In genomic region chr1:242430956-242431355, GRCh38 we compare ENCODE assay signal across 29 cellular contexts.
"Had no signal": no experiment of that assay in that cellular context is flagged by ENCODE, and none has a peak within 500 bp of the region (broad histone marks: within the 10 kb centered on the region; RNA-seq: fewer than 3 reads in every experiment).

No MANE protein-coding gene starts in this region.

- H3K9ac ChIP-seq: neural progenitor cell, parathyroid adenoma had no signal

- ATAC-seq: natural killer cell; psoas muscle; right cardiac atrium; stimulated activated naive B cell treated with anti-CD40 and anti-IgM and Interleukin-4, amounts not matched to agents 10 μg/mL and 1 μg/mL and 100 μg/mL, for 72 hours had no signal

- H3K27me3 Mint-ChIP-seq: progenitor cell of endocrine pancreas; stimulated activated naive CD8-positive, alpha-beta T cell treated with anti-CD3 and anti-CD28 coated beads, Interleukin-15, Interleukin-2, amounts not matched to agents 100 ng/mL and 50 ng/mL, for 24 hours had no signal

- H3K27ac Mint-ChIP-seq: natural killer cell; neural progenitor cell; progenitor cell of endocrine pancreas; stimulated activated effector memory CD8-positive, alpha-beta T cell treated with anti-CD3 and anti-CD28 coated beads, Interleukin-12 subunit alpha, Interleukin-12 subunit beta, amount 100 ng/mL, for 72 hours; stimulated activated naive B cell treated with anti-CD40 and anti-IgM and Interleukin-4, amounts not matched to agents 10 μg/mL and 1 μg/mL and 100 μg/mL, for 72 hours; stimulated activated naive CD8-positive, alpha-beta T cell treated with anti-CD3 and anti-CD28 coated beads, Interleukin-15, Interleukin-2, amounts not matched to agents 100 ng/mL and 50 ng/mL, for 24 hours had no signal

- H3K4me3 Mint-ChIP-seq: natural killer cell; nephron; neural progenitor cell; stimulated activated effector memory CD8-positive, alpha-beta T cell treated with anti-CD3 and anti-CD28 coated beads, Interleukin-12 subunit alpha, Interleukin-12 subunit beta, amount 100 ng/mL, for 72 hours; stimulated activated naive B cell treated with anti-CD40 and anti-IgM and Interleukin-4, amounts not matched to agents 10 μg/mL and 1 μg/mL and 100 μg/mL, for 72 hours; stimulated activated naive CD8-positive, alpha-beta T cell treated with anti-CD3 and anti-CD28 coated beads, Interleukin-15, Interleukin-2, amounts not matched to agents 100 ng/mL and 50 ng/mL, for 24 hours had no signal

- H3K36me3 Mint-ChIP-seq: natural killer cell; neural progenitor cell; stimulated activated effector memory CD8-positive, alpha-beta T cell treated with anti-CD3 and anti-CD28 coated beads, Interleukin-12 subunit alpha, Interleukin-12 subunit beta, amount 100 ng/mL, for 72 hours; stimulated activated naive B cell treated with anti-CD40 and anti-IgM and Interleukin-4, amounts not matched to agents 10 μg/mL and 1 μg/mL and 100 μg/mL, for 72 hours had no signal

- H2AFZ ChIP-seq: neural progenitor cell, parathyroid adenoma had no signal

- H3K27me3 ChIP-seq: neural progenitor cell, ovary, right lobe of liver, sigmoid colon, stomach, thyroid gland, tibial nerve, upper lobe of left lung, vagina had no signal

- H3K4me1 ChIP-seq: neural progenitor cell, parathyroid adenoma, psoas muscle, right lobe of liver, sigmoid colon, stomach, thyroid gland, tibial nerve, upper lobe of left lung, vagina had no signal

- H3K4me3 ChIP-seq: neural progenitor cell, ovary, psoas muscle, right lobe of liver, sigmoid colon, stomach, thoracic aorta, thyroid gland, tibial nerve, upper lobe of left lung, vagina had no signal

- H3K79me2 ChIP-seq: parathyroid adenoma had no signal

- DNase-seq: natural killer cell; occipital lobe; ovary; posterior cingulate gyrus; psoas muscle; right cardiac atrium; right lobe of liver; sigmoid colon; small intestine; stimulated activated CD4-positive, alpha-beta T cell treated with anti-CD3 and anti-CD28 coated beads, Interleukin-15, amount 100 ng/mL, for 24 hours; stimulated activated CD4-positive, alpha-beta T cell treated with anti-CD3 and anti-CD28 coated beads, Interleukin-2, amount 100 ng/mL, for 24 hours; stimulated activated CD4-positive, alpha-beta T cell treated with anti-CD3 and anti-CD28 coated beads, Interleukin-2, amount 100 ng/mL, for 48 hours; stimulated activated CD4-positive, alpha-beta T cell treated with anti-CD3 and anti-CD28 coated beads, Interleukin-4, amount 100 ng/mL, for 24 hours; stimulated activated naive B cell treated with anti-CD40 and anti-IgM and Interleukin-4, amounts not matched to agents 10 μg/mL and 1 μg/mL and 100 μg/mL, for 72 hours; stimulated activated naive CD4-positive, alpha-beta T cell treated with Interleukin-2 at 50 U/mL for 16 hours; stomach; thyroid gland; trophoblast cell; upper lobe of left lung had no signal

- FAIRE-seq: small intestine, urothelium cell line had no signal

- H3K36me3 ChIP-seq: neural progenitor cell, ovary, right lobe of liver, sigmoid colon, stomach, thoracic aorta, thyroid gland, tibial nerve, upper lobe of left lung, vagina had no signal

- H3K4me1 Mint-ChIP-seq: natural killer cell; neural progenitor cell; stimulated activated effector memory CD8-positive, alpha-beta T cell treated with anti-CD3 and anti-CD28 coated beads, Interleukin-12 subunit alpha, Interleukin-12 subunit beta, amount 100 ng/mL, for 72 hours; stimulated activated naive B cell treated with anti-CD40 and anti-IgM and Interleukin-4, amounts not matched to agents 10 μg/mL and 1 μg/mL and 100 μg/mL, for 72 hours had no signal

- H3K4me2 ChIP-seq: neural progenitor cell had no signal

- H3K27ac ChIP-seq: neural progenitor cell, ovary, parathyroid adenoma, psoas muscle, right lobe of liver, sigmoid colon, stomach, thoracic aorta, thyroid gland, tibial nerve, upper lobe of left lung, vagina had no signal

- H3K9me3 Mint-ChIP-seq: neural progenitor cell; stimulated activated naive CD8-positive, alpha-beta T cell treated with anti-CD3 and anti-CD28 coated beads, Interleukin-15, Interleukin-2, amounts not matched to agents 100 ng/mL and 50 ng/mL, for 24 hours had no signal

- H3K9me3 ChIP-seq: ovary, psoas muscle, right lobe of liver, thoracic aorta, thyroid gland, upper lobe of left lung, vagina had no signal
